1 cellular context compared by ENCODE assay signal in the genomic region with DNA sequence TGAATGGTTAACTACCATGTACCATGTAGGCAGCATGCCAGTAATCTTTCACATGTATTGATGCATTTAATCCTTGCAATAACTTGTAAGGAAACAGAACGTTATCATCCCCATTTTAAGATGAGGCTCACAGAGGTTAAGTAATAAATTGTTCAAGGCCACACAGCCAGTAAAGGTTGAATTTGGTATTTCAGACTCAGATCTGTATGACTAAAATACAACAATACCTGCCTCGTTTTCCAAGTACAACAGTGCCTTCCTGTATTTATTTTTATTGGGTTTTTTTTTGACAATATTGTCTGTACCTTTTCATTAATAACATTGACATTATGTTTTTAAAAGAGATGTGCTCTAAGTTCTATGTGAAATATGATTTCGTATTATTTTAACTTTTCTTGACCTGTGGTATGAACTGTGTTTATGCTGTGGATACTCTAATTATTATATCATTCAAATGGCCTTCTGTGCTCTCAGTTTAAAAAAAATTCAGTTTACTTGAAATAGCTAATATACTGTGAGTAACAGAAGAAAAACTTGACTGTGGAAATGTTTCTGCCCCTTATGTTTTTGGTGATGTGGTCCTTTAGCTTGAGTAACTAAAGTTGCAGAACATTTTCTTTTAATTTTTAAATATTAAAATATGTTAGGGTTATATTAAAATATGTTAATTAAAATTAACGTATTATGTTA.
TF ChIP-seq lines count a peak whose summit lies in the region.

No MANE protein-coding gene starts in this region.

TF ChIP-seq in HepG2, 621 proteins besides CTCF, POLR2A, EP300 and RAD21:
- TF ChIP-seq RBM22 (optimal IDR thresholded peaks at IDR 0.05; ENCODE audit: low read length) = peak; percentile 65
- TF ChIP-seq SRY (CRISPR knock-in tag; IDR thresholded peaks at IDR 0.05) = no peak
